In genomic region chr13:22243519-22244197, GRCh38 we compare ENCODE assay signal across 20 cellular contexts.
"Had no signal": no experiment of that assay in that cellular context is flagged by ENCODE, and none has a peak within 500 bp of the region (broad histone marks: within the 10 kb centered on the region; RNA-seq: fewer than 3 reads in every experiment).

No MANE protein-coding gene starts in this region.

- H3K36me3 Mint-ChIP-seq: activated naive CD8-positive, alpha-beta T cell; T-cell had no signal

- H3K9me3 ChIP-seq: adrenal gland, colonic mucosa, esophagus muscularis mucosa, sigmoid colon, spleen, thoracic aorta, upper lobe of left lung had no signal

- H3K9me3 Mint-ChIP-seq: activated T-cell treated with anti-CD3 and anti-CD28 coated beads, Interleukin-2, amount 50 U/mL, for 24 hours; activated T-helper 17 cell treated with anti-CD3 and anti-CD28 coated beads, Interleukin-2, amount 50 U/mL, for 72 hours; T-cell had no signal

- H3K27ac ChIP-seq: adrenal gland, colonic mucosa, dorsolateral prefrontal cortex, esophagus muscularis mucosa, sigmoid colon, spleen, thoracic aorta, upper lobe of left lung, WERI-Rb-1 had no signal

- H3K36me3 ChIP-seq: adrenal gland, colonic mucosa, esophagus muscularis mucosa, sigmoid colon, spleen, thoracic aorta, upper lobe of left lung, WERI-Rb-1 had no signal

- DNase-seq: activated CD4-positive, alpha-beta T cell treated with anti-CD3 and anti-CD28 coated beads for 1 hour; activated CD4-positive, alpha-beta T cell treated with anti-CD3 and anti-CD28 coated beads, Interleukin-2, amount 50 U/mL, for 1 hour; activated T-cell treated with anti-CD3 and anti-CD28 coated beads, Interleukin-2, amount 50 U/mL, for 24 hours; adrenal gland; colonic mucosa; dorsolateral prefrontal cortex; glutamatergic neuron; hypothalamus; occipital lobe; sigmoid colon; spleen; stimulated activated CD4-positive, alpha-beta T cell treated with anti-CD3 and anti-CD28 coated beads, Interleukin-4, amount 100 ng/mL, for 1 hour; stimulated activated naive CD4-positive, alpha-beta T cell; T-cell; upper lobe of left lung; WERI-Rb-1 had no signal

- H3K27me3 ChIP-seq: adrenal gland, colonic mucosa, esophagus muscularis mucosa, sigmoid colon, upper lobe of left lung had no signal

- H3K4me3 ChIP-seq: adrenal gland, colonic mucosa, dorsolateral prefrontal cortex, esophagus muscularis mucosa, sigmoid colon, spleen, thoracic aorta, upper lobe of left lung had no signal

- H3K4me1 ChIP-seq: adrenal gland, colonic mucosa, esophagus muscularis mucosa, sigmoid colon, spleen, upper lobe of left lung had no signal

- ATAC-seq: activated T-helper 17 cell treated with anti-CD3 and anti-CD28 coated beads, Interleukin-2, amount 50 U/mL, for 72 hours; T-cell had no signal

- H3K27ac Mint-ChIP-seq: activated naive CD8-positive, alpha-beta T cell; activated T-cell treated with anti-CD3 and anti-CD28 coated beads, Interleukin-2, amount 50 U/mL, for 24 hours; activated T-helper 17 cell treated with anti-CD3 and anti-CD28 coated beads, Interleukin-2, amount 50 U/mL, for 72 hours; T-cell had no signal
